9 cellular contexts compared by ENCODE assay signal in genomic region chrX:49167740-49168108, GRCh38. TPM values are rescaled to one million over a fixed set of nuclear protein-coding genes. Genes with fewer than 3 reads are reported as not detected.
A peak's percentile ranks its signal among the peaks of the same experiment; 100 is the strongest.
DNase-seq lines count a peak whose midpoint lies in the region; ATAC-seq, FAIRE-seq and TF ChIP-seq lines count a peak whose summit lies in the region.
"Had no signal": no experiment of that assay in that cellular context is flagged by ENCODE, and none has a peak within 500 bp of the region (broad histone marks: within the 10 kb centered on the region; RNA-seq: fewer than 3 reads in every experiment).

No MANE protein-coding gene starts in this region.

- ATAC-seq in Right ventricle myocardium superior (ENCODE audit: poor library complexity) (no peak), aorta (ENCODE audit: low FRiP score) (no peak), GM21717 (IDR thresholded peaks at IDR 0.05; ENCODE audit: unreplicated experiment) (no peak)

- H3K4me1 ChIP-seq in right atrium auricular region: peaks cover 0 to 10% of the 10 kb centered on the region in 2 donors
- peaks cover 34% of the 10 kb centered on the region for H3K4me1 ChIP-seq in mucosa of stomach (ENCODE audit: control insufficient read depth, insufficient read depth, low read length)
- no peaks in the 10 kb centered on the region for H3K4me1 ChIP-seq in aorta (ENCODE audit: control insufficient read depth in 1 of 2, insufficient read depth in 2 of 2, low read length in 2 of 2)

- TF ChIP-seq CTCF in right atrium auricular region (IDR thresholded peaks at IDR 0.05): no peak
- TF ChIP-seq CTCF in bronchial epithelial cell (IDR thresholded peaks at IDR 0.05; ENCODE audit: insufficient read depth, low read length, severe bottlenecking): no peak

- peak; percentile 23 for FAIRE-seq in bronchial epithelial cell (lab: Jason Lieb, UNC)

- no peaks in the 10 kb centered on the region for H3K27me3 ChIP-seq in right atrium auricular region
- no peaks in the 10 kb centered on the region for H3K27me3 ChIP-seq in bronchial epithelial cell (ENCODE audit: control insufficient read depth, insufficient read depth, low read length)
- H3K27me3 ChIP-seq in mucosa of stomach (ENCODE audit: control insufficient read depth, insufficient read depth, low read length): no peaks in the 10 kb centered on the region
- H3K27me3 ChIP-seq in aorta (ENCODE audit: control insufficient read depth in 1 of 2, insufficient read depth in 2 of 2, low read length in 1 of 2): no peaks in the 10 kb centered on the region

- H3K9me3 ChIP-seq in right atrium auricular region: no peaks in the 10 kb centered on the region
- no peaks in the 10 kb centered on the region for H3K9me3 ChIP-seq in mucosa of stomach (ENCODE audit: control insufficient read depth, low read length)
- no peaks in the 10 kb centered on the region for H3K9me3 ChIP-seq in aorta (ENCODE audit: control insufficient read depth, low read length)

- WGBS in aorta, 2 donors: 76 to 84% methylated on average over 3 of the region's 3 CpGs

- DNase-seq in right atrium auricular region (ENCODE audit: low spot score) (no peak), Right ventricle myocardium superior (no peak), bronchial epithelial cell (ENCODE audit: low read depth) (no peak), aorta (no peak), NAMALWA (ENCODE audit: low spot score) (no peak), RKO (ENCODE audit: low spot score) (no peak)
- DNase-seq: NCI-H345 had no signal

- H3K27ac ChIP-seq in right atrium auricular region: peak overlapping the region; percentile 91 to 92
- peak overlapping the region; percentile 23 to 88 for H3K27ac ChIP-seq in aorta (ENCODE audit: low read depth in 1 of 2, low read length in 2 of 2)

- peak overlapping the region; percentile 70 for H3K9ac ChIP-seq in mucosa of stomach (ENCODE audit: low read length)

- H3K4me3 ChIP-seq in right atrium auricular region (peak overlapping the region; percentile 35 to 42), bronchial epithelial cell (ENCODE audit: low read depth, low read length) (peak overlapping the region; percentile 35), mucosa of stomach (ENCODE audit: low read length) (no peak overlapping the region), aorta (ENCODE audit: low read length in 2 of 2) (peak overlapping the region in 1 of 2 donors; percentile 33)

- H3K36me3 ChIP-seq in right atrium auricular region: no peaks in the 10 kb centered on the region
- H3K36me3 ChIP-seq in bronchial epithelial cell (ENCODE audit: control insufficient read depth, insufficient read depth, low read length): no peaks in the 10 kb centered on the region
- H3K36me3 ChIP-seq in mucosa of stomach (ENCODE audit: control insufficient read depth, insufficient read depth, low read length): no peaks in the 10 kb centered on the region
- no peaks in the 10 kb centered on the region for H3K36me3 ChIP-seq in aorta (ENCODE audit: control insufficient read depth in 1 of 2, insufficient read depth in 2 of 2, low read length in 1 of 2)

- intact Hi-C loops in Right ventricle myocardium superior (cut with DNase I): no loop called here
- intact Hi-C loops in aorta (cut with DNase I): no loop called here

RNA-seq across cellular contexts. Expression of gene PLP2, which starts 4.0 kb away (rescaled TPM):
- total RNA-seq in right atrium auricular region (10 to 100 TPM; 47.8 to 64.8 TPM), Right ventricle myocardium superior (50.1 TPM), bronchial epithelial cell (16.8 and 20.4 TPM in 2 replicates), aorta (100 to 1,000 TPM; 159 to 201 TPM)
- 100 to 1,000 TPM; 203 to 337 TPM for polyA plus RNA-seq in aorta

RNA-seq across cellular contexts. Expression of gene MAGIX, which starts 5.2 kb away (rescaled TPM):
- total RNA-seq in right atrium auricular region: 10 to 100 TPM; 18.9 to 23.4 TPM
- 5.3 TPM for total RNA-seq in Right ventricle myocardium superior
- total RNA-seq in bronchial epithelial cell: 3.7 and 4.6 TPM in 2 replicates
- total RNA-seq in aorta: 1 to 10 TPM; 2.7 to 2.8 TPM
- polyA plus RNA-seq in aorta: 1 to 10 TPM; 1.9 to 4.9 TPM

RNA-seq across cellular contexts. Expression of gene PRICKLE3, which starts 18.4 kb away (rescaled TPM):
- total RNA-seq in right atrium auricular region (10 to 100 TPM in 1 of 2 donors, 1 to 10 TPM in 1; 7.2 to 12.7 TPM), Right ventricle myocardium superior (12.7 TPM), bronchial epithelial cell (12.1 and 13.4 TPM in 2 replicates), aorta (10 to 100 TPM; 11.9 to 13.3 TPM)
- 1 to 10 TPM; 2.8 to 7.2 TPM for polyA plus RNA-seq in aorta

RNA-seq across cellular contexts. Expression of gene SYP, which starts 32.3 kb away (rescaled TPM):
- total RNA-seq in right atrium auricular region (1 to 10 TPM; 2.8 to 3.5 TPM), Right ventricle myocardium superior (1.6 TPM), bronchial epithelial cell (under 0.01 TPM in 2 replicates), aorta (1 to 10 TPM; 2.4 to 4.5 TPM)
- polyA plus RNA-seq in aorta: 1 to 10 TPM; 3.0 to 5.3 TPM

RNA-seq across cellular contexts. Expression of gene GPKOW, which starts 44.2 kb away (rescaled TPM):
- total RNA-seq in right atrium auricular region: 10 to 100 TPM; 17.7 to 26.1 TPM
- 17.8 TPM for total RNA-seq in Right ventricle myocardium superior
- total RNA-seq in bronchial epithelial cell: 22.6 and 31.4 TPM in 2 replicates
- 10 to 100 TPM; 15.8 to 20.4 TPM for total RNA-seq in aorta
- polyA plus RNA-seq in aorta: 10 to 100 TPM; 14.3 to 22.8 TPM
